Comparison of ENCODE assay signal across 13 cellular contexts in the genomic region with DNA sequence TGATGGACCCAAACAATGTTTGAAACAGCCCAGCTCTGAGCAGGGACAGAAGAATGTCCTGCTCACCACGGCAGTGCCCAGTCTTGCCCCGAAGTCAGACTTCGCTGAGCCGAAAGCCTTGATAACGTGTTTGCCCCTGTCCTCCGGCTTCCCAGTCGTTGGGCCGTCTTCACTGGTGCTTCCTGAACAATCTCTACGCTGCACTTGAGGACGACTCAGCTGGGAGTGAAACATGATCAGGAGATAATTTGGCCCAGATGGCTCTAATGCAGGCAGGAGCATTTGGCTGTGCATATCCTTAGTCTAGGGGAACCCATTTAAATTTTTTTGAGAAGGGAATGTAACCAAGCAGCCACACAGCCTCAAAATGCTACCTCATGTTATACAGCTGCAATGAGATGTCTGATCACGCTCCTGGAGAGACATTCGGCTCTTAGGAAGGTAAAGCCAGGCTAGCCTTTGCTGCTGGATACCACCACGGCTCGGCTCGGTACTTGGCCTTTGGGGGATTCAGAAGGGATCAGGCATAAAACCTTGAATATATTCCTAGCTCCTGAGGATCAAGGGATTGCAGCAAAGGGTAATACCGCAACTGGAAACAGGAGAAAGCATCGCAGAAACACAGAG. TPM values are rescaled to one million over a fixed set of nuclear protein-coding genes. Genes with fewer than 3 reads are reported as not detected.
DNase-seq lines count a peak whose midpoint lies in the region; TF ChIP-seq lines count a peak whose summit lies in the region.
"Had no signal": no experiment of that assay in that cellular context is flagged by ENCODE, and none has a peak within 500 bp of the region (broad histone marks: within the 10 kb centered on the region; RNA-seq: fewer than 3 reads in every experiment).

No MANE protein-coding gene starts in this region.

- peaks cover 5% of the 10 kb centered on the region for H3K36me3 Mint-ChIP-seq in osteocyte (ENCODE audit: unreplicated experiment)

- no peak for TF ChIP-seq CTCF in osteocyte (IDR thresholded peaks at IDR 0.05)
- no peak for TF ChIP-seq CTCF in GM20000 (IDR thresholded peaks at IDR 0.05; ENCODE audit: extremely low read depth, missing control alignments)

- peak; percentile 44 for DNase-seq in GM04504 (ENCODE audit: low read depth)
- peak; percentile 96 for DNase-seq in NCI-H2171 treated with DMSO at 0.1 percent for 48 hours (lab: John Stamatoyannopoulos, UW)
- DNase-seq in dedifferentiated amniotic fluid mesenchymal stem cell (ENCODE audit: extremely low spot score) = peak; percentile 69
- DNase-seq in osteocyte (ENCODE audit: extremely low spot score, unreplicated experiment) = peak; percentile 32
- no peak for DNase-seq in GM20000 (ENCODE audit: low spot score)
- DNase-seq in stimulated activated CD8-positive, alpha-beta memory T cell treated with anti-CD3 and anti-CD28 coated beads, Interleukin-4, amount 100 ng/mL, for 48 hours = no peak
- no peak for DNase-seq in SKM-1 treated with dmso at 0.1 percent for 144 hours (lab: John Stamatoyannopoulos, UW; ENCODE audit: unreplicated experiment)
- no peak for DNase-seq in hippocampal formation (lab: John Stamatoyannopoulos, UW)
- DNase-seq: activated CD4-positive, CD25-positive, alpha-beta regulatory T cell treated with anti-CD3 and anti-CD28 coated beads, Interleukin-2, amount 50 U/mL, for 72 hours; erythroblast; Karpas-422; thyroid gland had no signal

- H3K4me3 Mint-ChIP-seq in osteocyte (ENCODE audit: unreplicated experiment) = no peak overlapping the region
- H3K4me3 Mint-ChIP-seq: activated T-helper 17 cell treated with anti-CD3 and anti-CD28 coated beads, Interleukin-2, amount 50 U/mL, for 72 hours had no signal

- no peaks in the 10 kb centered on the region for H3K9me3 Mint-ChIP-seq in osteocyte (ENCODE audit: unreplicated experiment)
- H3K9me3 Mint-ChIP-seq: activated T-helper 17 cell treated with anti-CD3 and anti-CD28 coated beads, Interleukin-2, amount 50 U/mL, for 72 hours had no signal

- peaks cover 6% of the 10 kb centered on the region for H3K27me3 Mint-ChIP-seq in osteocyte (ENCODE audit: unreplicated experiment)
- H3K27me3 Mint-ChIP-seq: activated T-helper 17 cell treated with anti-CD3 and anti-CD28 coated beads, Interleukin-2, amount 50 U/mL, for 72 hours had no signal

- peak overlapping the region; percentile 11 for H3K27ac Mint-ChIP-seq in osteocyte (ENCODE audit: unreplicated experiment)
- H3K27ac Mint-ChIP-seq: activated T-helper 17 cell treated with anti-CD3 and anti-CD28 coated beads, Interleukin-2, amount 50 U/mL, for 72 hours had no signal

- H3K4me1 Mint-ChIP-seq in osteocyte (ENCODE audit: unreplicated experiment) = peaks cover 15% of the 10 kb centered on the region
- H3K4me1 Mint-ChIP-seq: activated T-helper 17 cell treated with anti-CD3 and anti-CD28 coated beads, Interleukin-2, amount 50 U/mL, for 72 hours had no signal

RNA-seq across cellular contexts. Expression of a gene that starts 43.6 kb away (rescaled TPM):
- 28.0 and 31.8 TPM in 2 replicates for total RNA-seq in osteocyte

Comparison
In these comparisons a context has a peak if more than half of its experiments do, and no peak if none do; other contexts are left out.
1. DNase-seq: peak in GM04504 (single experiment), NCI-H2171 treated with DMSO at 0.1 percent for 48 hours (single experiment), dedifferentiated amniotic fluid mesenchymal stem cell (single experiment) and osteocyte (single experiment); none in GM20000 (single experiment), stimulated activated CD8-positive, alpha-beta memory T cell treated with anti-CD3 and anti-CD28 coated beads, Interleukin-4, amount 100 ng/mL, for 48 hours (single experiment), SKM-1 treated with dmso at 0.1 percent for 144 hours (single experiment) and hippocampal formation (0 of 2).